8 cellular contexts compared by ENCODE assay signal in the genomic region with DNA sequence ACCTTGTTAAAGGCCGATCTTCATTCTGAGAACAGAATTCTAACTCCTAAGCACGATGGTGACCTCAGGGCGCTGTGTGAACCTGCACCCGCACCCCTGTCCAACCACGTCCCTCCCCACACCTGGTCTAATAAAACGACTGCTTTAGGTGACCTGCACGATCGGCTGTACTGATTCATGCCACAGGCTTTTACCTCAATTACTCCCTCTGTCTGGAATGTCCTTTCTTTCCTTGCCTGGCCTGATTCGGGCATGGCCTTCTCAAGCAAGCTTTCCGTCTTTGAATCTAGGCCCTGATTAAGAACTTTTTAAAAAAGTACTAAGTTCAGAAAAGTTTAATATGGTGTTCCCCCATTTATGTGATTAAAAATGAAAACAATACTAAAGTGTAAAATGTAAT. TPM values are rescaled to one million over a fixed set of nuclear protein-coding genes. Genes with fewer than 3 reads are reported as not detected.
A peak's percentile ranks its signal among the peaks of the same experiment; 100 is the strongest.
DNase-seq lines count a peak whose midpoint lies in the region; ATAC-seq and TF ChIP-seq lines count a peak whose summit lies in the region.

No MANE protein-coding gene starts in this region.

- H3K4me3 ChIP-seq in A673 (ENCODE audit: low read depth, low read length, poor library complexity, severe bottlenecking) (peak overlapping the region; percentile 85), stomach (peak overlapping the region; percentile 75 to 100 (median 90))

- H3K36me3 ChIP-seq in A673 (ENCODE audit: insufficient read depth, low read length, poor library complexity, severe bottlenecking) (no peaks in the 10 kb centered on the region), stomach (no peaks in the 10 kb centered on the region)

- peaks cover 6% of the 10 kb centered on the region for H3K4me1 ChIP-seq in A673 (ENCODE audit: insufficient read depth, low read length, poor library complexity, severe bottlenecking)
- H3K4me1 ChIP-seq in stomach = peaks cover 11 to 51% (median 47%) of the 10 kb centered on the region in 4 donors

- WGBS in adipose tissue, 3 donors = 12 to 35% (median 31%) methylated on average over 10 of the region's 10 CpGs
- 19 to 31% (median 20%) methylated on average over 10 of the region's 10 CpGs for WGBS in stomach, 5 donors

- no peak for ATAC-seq in HG02571 (IDR thresholded peaks at IDR 0.05; ENCODE audit: unreplicated experiment)

- no peak for TF ChIP-seq POLR2A in stomach (IDR thresholded peaks at IDR 0.05)

- POLR2A ChIA-PET in A673 (lab: Charles Lee; ENCODE audit: low non-redundant PET) = interaction anchor here (0.6 to 1.1 kb wide), 4 partner anchors 89 to 1140 kb away, joined by 5 to 18 read pairs (median 12); a partner anchor contains a TSS

- no TSS peak for BruUV-seq in A673 (replicated peaks; lab: Mats Ljungman, UMichigan)

- no peaks in the 10 kb centered on the region for H3K9me3 ChIP-seq in A673 (ENCODE audit: low read depth, low read length, poor library complexity, severe bottlenecking)
- H3K9me3 ChIP-seq in stomach = no peaks in the 10 kb centered on the region

- intact Hi-C loops in A673 (cut with micrococcal nuclease; ENCODE audit: unreplicated experiment) = loop anchor here (5.0 kb wide), 1 partner anchor 423 kb away; a partner anchor contains a TSS
- intact Hi-C loops in stomach (cut with DNase I; ENCODE audit: low total_unique reads) = no loop called here

- H3K27ac ChIP-seq in A673 (ENCODE audit: low read depth, low read length, poor library complexity, severe bottlenecking) (peak overlapping the region; percentile 95), adipose tissue (ENCODE audit: low read depth, low read length) (peak overlapping the region; percentile 6), stomach (peak overlapping the region in 4 of 5 donors; percentile 86 to 95 (median 94))

- no peaks in the 10 kb centered on the region for H3K27me3 ChIP-seq in A673 (replicated peaks; ENCODE audit: insufficient read depth, low read depth, low read length, poor library complexity)
- no peaks in the 10 kb centered on the region for H3K27me3 ChIP-seq in stomach

- TF ChIP-seq EP300 in stomach (IDR thresholded peaks at IDR 0.05) = no peak

- no peak for TF ChIP-seq CTCF in A673 (conservative IDR thresholded peaks at IDR 0.05; ENCODE audit: low read depth, low read length)
- no peak for TF ChIP-seq CTCF in stomach (IDR thresholded peaks at IDR 0.05)

- DNase-seq in A673 (ENCODE audit: low spot score) = no peak
- peak; percentile 69 for DNase-seq in HK-2 (ENCODE audit: unreplicated experiment)
- peak; percentile 18 for DNase-seq in iPS-NIHi7 (ENCODE audit: extremely low spot score)
- no peak for DNase-seq in stomach
- DNase-seq in stimulated activated CD4-positive, alpha-beta T cell treated with anti-CD3 and anti-CD28 coated beads, Interleukin-2, amount 100 ng/mL, for 24 hours = no peak
- DNase-seq in NCI-H774 (lab: John Stamatoyannopoulos, UW) = no peak

- CTCF ChIA-PET in A673 (lab: Charles Lee) = interaction anchor here (0.6 to 1.0 kb wide), 2 partner anchors 10 to 150 kb away, joined by 3 to 8 read pairs; no protein-coding TSS in a partner anchor

RNA-seq across cellular contexts. Expression of a gene that starts 0.8 kb away (rescaled TPM):
- total RNA-seq in A673 (2021) (164 and 165 TPM in 2 replicates), stomach (100 to 1,000 TPM in 2 of 5 donors, 10 to 100 TPM in 3; 50.4 to 156 (median 96.5) TPM)
- polyA plus RNA-seq in adipose tissue (10 to 100 TPM; 16.0 to 25.9 (median 25.1) TPM), stomach (10 to 100 TPM; 12.8 to 27.6 (median 16.6) TPM)

RNA-seq across cellular contexts. Expression of a gene that starts 37.1 kb away (rescaled TPM):
- total RNA-seq in A673 (2021) = 0.19 and 0.28 TPM in 2 replicates
- under 1 TPM in 2 of 3 donors, not detected in 1; 0.06 to 0.13 TPM for polyA plus RNA-seq in adipose tissue
- not detected for total RNA-seq in stomach
- polyA plus RNA-seq in stomach = not detected

Comparison
In these comparisons a context has a peak if more than half of its experiments do, and no peak if none do; other contexts are left out.
1. DNase-seq: peak in HK-2 (single experiment) and iPS-NIHi7 (single experiment); none in A673 (single experiment), stomach (single experiment), stimulated activated CD4-positive, alpha-beta T cell treated with anti-CD3 and anti-CD28 coated beads, Interleukin-2, amount 100 ng/mL, for 24 hours (0 of 2) and NCI-H774 (single experiment).
2. H3K27ac ChIP-seq: peak in every context shown above with its lines; median percentile 95 in A673; 94 in stomach; 6 in adipose tissue.